Comparison of ENCODE assay signal across 11 cellular contexts in the genomic region with DNA sequence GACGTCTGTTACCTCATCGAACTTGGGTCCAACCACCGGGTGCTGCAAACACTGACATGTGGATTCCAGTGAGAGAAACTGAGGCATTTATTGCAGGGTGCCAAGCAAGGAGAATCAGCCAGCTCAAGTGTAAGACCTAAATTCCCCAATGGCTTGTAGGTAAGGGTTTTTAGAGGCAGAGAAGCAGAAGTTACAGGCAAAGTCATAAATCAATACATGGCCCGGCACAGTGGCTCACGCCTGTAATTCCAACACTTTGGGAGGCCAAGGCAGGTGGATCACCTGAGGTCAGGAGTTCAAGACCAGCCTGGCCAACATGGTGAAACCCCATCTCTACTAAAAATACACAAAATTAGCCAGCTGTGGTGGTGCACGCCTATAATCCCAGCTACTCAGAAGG. TPM values are rescaled to one million over a fixed set of nuclear protein-coding genes. Genes with fewer than 3 reads are reported as not detected.
"Had no signal": no experiment of that assay in that cellular context is flagged by ENCODE, and none has a peak within 500 bp of the region (broad histone marks: within the 10 kb centered on the region; RNA-seq: fewer than 3 reads in every experiment).

No MANE protein-coding gene starts in this region.

RNA-seq across cellular contexts. Expression of a gene that starts 15.7 kb away (rescaled TPM):
- total RNA-seq: activated CD4-positive, alpha-beta memory T cell treated with anti-CD3 and anti-CD28 coated beads, Interleukin-2, amount 10 ng/mL, durations not matched to agents 7 days and 5 days; activated CD4-positive, alpha-beta T cell treated with anti-CD3 and anti-CD28 coated beads for 36 hours; activated CD4-positive, alpha-beta T cell treated with anti-CD3 and anti-CD28 coated beads, Interleukin-2, amount 10 ng/mL, durations not matched to agents 7 days and 5 days; activated CD8-positive, alpha-beta memory T cell treated with anti-CD3 and anti-CD28 coated beads, Interleukin-2, amount 10 ng/mL, durations not matched to agents 7 days and 5 days; activated CD8-positive, alpha-beta T cell treated with anti-CD3 and anti-CD28 coated beads, Interleukin-2, amount 10 ng/mL, durations not matched to agents 7 days and 5 days; activated naive CD8-positive, alpha-beta T cell treated with anti-CD3 and anti-CD28 coated beads, Interleukin-2, amount 10 ng/mL, durations not matched to agents 7 days and 5 days; activated T-helper 2 cell treated with anti-CD3 and anti-CD28 coated beads, Interferon-gamma antibody, Interleukin-2, Interleukin-4, amounts not matched to agents 10 μg/mL and 5 μg/mL and 100 μg/mL, durations not matched to agents 14 hours and 24 hours and 36 hours; astrocyte; T-helper 1 cell treated with Interleukin-12 subunit alpha and Interleukin-12 subunit beta and Interleukin-4 antibody, amounts not matched to agents 30 ng/mL and 1 ng/mL, for 36 hours; T-helper 17 cell; T-helper 2 cell treated with Interferon-gamma antibody and Interleukin-4, amounts not matched to agents 100 ng/mL and 5 ng/mL, for 36 hours had no signal
